11 cellular contexts compared by ENCODE assay signal in the genomic region with DNA sequence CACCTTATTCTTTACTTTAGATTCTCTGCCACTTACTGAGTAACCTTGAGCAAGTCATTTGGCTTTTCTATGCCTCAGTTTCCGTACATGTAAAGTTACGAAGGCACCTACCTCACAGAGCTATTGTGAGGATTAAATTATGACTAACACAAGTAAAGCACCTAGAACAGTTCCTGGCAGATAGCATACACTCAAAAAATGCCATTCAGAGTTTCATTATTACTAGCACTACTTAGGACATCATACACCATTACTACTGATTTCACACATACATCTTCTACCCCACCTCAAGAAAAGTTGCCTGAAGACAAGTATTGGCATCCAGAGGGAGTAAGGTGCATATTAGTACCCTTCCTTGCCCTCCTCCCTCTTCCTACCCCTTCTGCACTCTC.
A peak's percentile ranks its signal among the peaks of the same experiment; 100 is the strongest.
DNase-seq lines count a peak whose midpoint lies in the region; ATAC-seq and TF ChIP-seq lines count a peak whose summit lies in the region.
"Had no signal": no experiment of that assay in that cellular context is flagged by ENCODE, and none has a peak within 500 bp of the region (broad histone marks: within the 10 kb centered on the region; RNA-seq: fewer than 3 reads in every experiment).

No MANE protein-coding gene starts in this region.

- peaks cover 46% of the 10 kb centered on the region for H3K36me3 Mint-ChIP-seq in nephron (ENCODE audit: low read depth)

- H3K27me3 Mint-ChIP-seq in nephron (ENCODE audit: low read depth): no peaks in the 10 kb centered on the region

- no peak overlapping the region for H3K4me3 Mint-ChIP-seq in nephron

- H3K27ac Mint-ChIP-seq in nephron: peak overlapping the region; percentile 26 to 91 (median 68)

- H3K9me3 Mint-ChIP-seq in nephron: no peaks in the 10 kb centered on the region

- TF ChIP-seq CTCF in nephron (IDR thresholded peaks at IDR 0.05; ENCODE audit: unreplicated experiment in 3 of 3): no peak

- DNase-seq in LoVo (ENCODE audit: low spot score): no peak
- no peak for DNase-seq in activated CD4-positive, alpha-beta T cell treated with anti-CD3 and anti-CD28 coated beads for 4 hours
- DNase-seq in Kasumi-1 (lab: John Stamatoyannopoulos, UW): no peak
- no peak for DNase-seq in retina
- DNase-seq: activated T-cell treated with anti-CD3 and anti-CD28 coated beads, Interleukin-2, amount 50 U/mL, for 1 hour; DMS79 treated with DMSO at 0.1 percent for 48 hours; NCI-H526 treated with DMSO at 0.1 percent for 48 hours had no signal

- peaks cover 53% of the 10 kb centered on the region for H3K4me1 Mint-ChIP-seq in nephron

- ATAC-seq in GM18907 (IDR thresholded peaks at IDR 0.05; ENCODE audit: unreplicated experiment) (peak; percentile 98), GM21576 (IDR thresholded peaks at IDR 0.05; ENCODE audit: unreplicated experiment) (peak; percentile 93), HG03280 (IDR thresholded peaks at IDR 0.05; ENCODE audit: unreplicated experiment) (peak; percentile 68)
